Comparison of ENCODE assay signal across 7 cellular contexts in genomic region chr2:219041252-219041651, GRCh38. TPM values are rescaled to one million over a fixed set of nuclear protein-coding genes. Genes with fewer than 3 reads are reported as not detected.
DNase-seq lines count a peak whose midpoint lies in the region; ATAC-seq and TF ChIP-seq lines count a peak whose summit lies in the region.

A gene with protein sequence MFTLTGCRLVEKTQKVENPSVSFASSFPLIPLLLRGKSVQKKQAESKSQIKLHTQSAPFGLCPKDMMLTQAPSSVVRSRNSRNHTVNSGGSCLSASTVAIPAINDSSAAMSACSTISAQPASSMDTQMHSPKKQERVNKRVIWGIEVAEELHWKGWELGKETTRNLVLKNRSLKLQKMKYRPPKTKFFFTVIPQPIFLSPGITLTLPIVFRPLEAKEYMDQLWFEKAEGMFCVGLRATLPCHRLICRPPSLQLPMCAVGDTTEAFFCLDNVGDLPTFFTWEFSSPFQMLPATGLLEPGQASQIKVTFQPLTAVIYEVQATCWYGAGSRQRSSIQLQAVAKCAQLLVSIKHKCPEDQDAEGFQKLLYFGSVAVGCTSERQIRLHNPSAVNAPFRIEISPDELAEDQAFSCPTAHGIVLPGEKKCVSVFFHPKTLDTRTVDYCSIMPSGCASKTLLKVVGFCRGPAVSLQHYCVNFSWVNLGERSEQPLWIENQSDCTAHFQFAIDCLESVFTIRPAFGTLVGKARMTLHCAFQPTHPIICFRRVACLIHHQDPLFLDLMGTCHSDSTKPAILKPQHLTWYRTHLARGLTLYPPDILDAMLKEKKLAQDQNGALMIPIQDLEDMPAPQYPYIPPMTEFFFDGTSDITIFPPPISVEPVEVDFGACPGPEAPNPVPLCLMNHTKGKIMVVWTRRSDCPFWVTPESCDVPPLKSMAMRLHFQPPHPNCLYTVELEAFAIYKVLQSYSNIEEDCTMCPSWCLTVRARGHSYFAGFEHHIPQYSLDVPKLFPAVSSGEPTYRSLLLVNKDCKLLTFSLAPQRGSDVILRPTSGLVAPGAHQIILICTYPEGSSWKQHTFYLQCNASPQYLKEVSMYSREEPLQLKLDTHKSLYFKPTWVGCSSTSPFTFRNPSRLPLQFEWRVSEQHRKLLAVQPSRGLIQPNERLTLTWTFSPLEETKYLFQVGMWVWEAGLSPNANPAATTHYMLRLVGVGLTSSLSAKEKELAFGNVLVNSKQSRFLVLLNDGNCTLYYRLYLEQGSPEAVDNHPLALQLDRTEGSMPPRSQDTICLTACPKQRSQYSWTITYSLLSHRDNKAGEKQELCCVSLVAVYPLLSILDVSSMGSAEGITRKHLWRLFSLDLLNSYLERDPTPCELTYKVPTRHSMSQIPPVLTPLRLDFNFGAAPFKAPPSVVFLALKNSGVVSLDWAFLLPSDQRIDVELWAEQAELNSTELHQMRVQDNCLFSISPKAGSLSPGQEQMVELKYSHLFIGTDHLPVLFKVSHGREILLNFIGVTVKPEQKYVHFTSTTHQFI (N-terminal part only) (minus strand): TSS chr2:219041516. CDS start chr2:219039048, 2,468 bp downstream.

- DNase-seq in EH (ENCODE audit: low read depth): peak; percentile 57
- DNase-seq in NCI-H446 (lab: John Stamatoyannopoulos, UW): peak; percentile 14 to 38
- peak; percentile 47 to 62 for DNase-seq in left colon
- peak in 36 of 49 donors; percentile 10 to 64 (median 35) for DNase-seq in substantia nigra (lab: John Stamatoyannopoulos, UW)

- no peak for TF ChIP-seq CTCF in brain (conservative IDR thresholded peaks at IDR 0.05)

- H3K4me1 Mint-ChIP-seq in brain: peaks cover 17% of the 10 kb centered on the region

- peak within 1 kb of the TSS in 2 of 5 experiments; percentile 19 to 38 for H3K27ac Mint-ChIP-seq in brain

- H3K9me3 Mint-ChIP-seq in brain: peaks cover 0 to 7% (median 0%) of the 10 kb centered on the region in 5 experiments

- intact Hi-C loops in left colon (cut with DNase I, micrococcal nuclease): no loop called here

- H3K36me3 Mint-ChIP-seq in brain: no peaks in the 10 kb centered on the region

- no peak within 1 kb of the TSS for H3K27ac ChIP-seq in substantia nigra (ENCODE audit: low read depth, low read length, poor library complexity, severe bottlenecking)

- H3K27me3 Mint-ChIP-seq in brain: peaks cover 52% of the 10 kb centered on the region

- ATAC-seq in left colon (peak; percentile 76), HG03139 (IDR thresholded peaks at IDR 0.05; ENCODE audit: unreplicated experiment) (no peak), GM21717 (IDR thresholded peaks at IDR 0.05; ENCODE audit: unreplicated experiment) (no peak)

- H3K4me3 Mint-ChIP-seq in brain: peak within 1 kb of the TSS; percentile 86 to 93 (median 92)

RNA-seq across cellular contexts. Expression of the gene that starts here (rescaled TPM):
- 0.61 TPM for polyA plus RNA-seq in brain (ENCODE audit: insufficient read depth, low read depth, low replicate concordance)
- under 1 TPM; 0.39 to 0.76 TPM for total RNA-seq in left colon

Comparison
In these comparisons a context has a peak if more than half of its experiments do, and no peak if none do; other contexts are left out.
1. Peak in DNase-seq and ATAC-seq in left colon; RNA of the gene not detected or under 1 TPM.